1 cellular context compared by ENCODE assay signal in the genomic region with DNA sequence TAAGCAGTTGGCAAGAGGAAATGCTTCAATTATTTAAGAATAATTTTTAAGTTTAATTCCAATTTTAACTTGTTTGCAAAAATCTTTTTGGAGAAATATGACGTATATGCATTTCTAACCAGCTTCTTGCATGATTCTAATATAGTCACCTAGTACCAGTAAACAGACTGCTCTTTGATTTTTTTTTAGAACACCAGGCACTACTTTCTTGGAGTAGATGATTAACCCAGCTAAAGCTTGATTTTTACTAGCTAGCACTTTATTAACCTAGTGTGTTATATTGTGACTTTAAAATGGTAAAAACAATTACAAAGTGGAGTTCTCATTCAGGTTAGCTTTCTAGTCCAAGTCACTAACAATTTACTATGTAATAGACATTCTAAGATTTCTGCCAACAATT.
TF ChIP-seq lines count a peak whose summit lies in the region.

No MANE protein-coding gene starts in this region.

TF ChIP-seq in WTC11, 78 proteins besides CTCF, POLR2A, EP300 and RAD21 (continued from another document):
- TF ChIP-seq, protein P1, sequence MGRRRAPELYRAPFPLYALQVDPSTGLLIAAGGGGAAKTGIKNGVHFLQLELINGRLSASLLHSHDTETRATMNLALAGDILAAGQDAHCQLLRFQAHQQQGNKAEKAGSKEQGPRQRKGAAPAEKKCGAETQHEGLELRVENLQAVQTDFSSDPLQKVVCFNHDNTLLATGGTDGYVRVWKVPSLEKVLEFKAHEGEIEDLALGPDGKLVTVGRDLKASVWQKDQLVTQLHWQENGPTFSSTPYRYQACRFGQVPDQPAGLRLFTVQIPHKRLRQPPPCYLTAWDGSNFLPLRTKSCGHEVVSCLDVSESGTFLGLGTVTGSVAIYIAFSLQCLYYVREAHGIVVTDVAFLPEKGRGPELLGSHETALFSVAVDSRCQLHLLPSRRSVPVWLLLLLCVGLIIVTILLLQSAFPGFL (CRISPR knock-in tag; IDR thresholded peaks at IDR 0.05; ENCODE audit: borderline replicate concordance): no peak
- no peak for TF ChIP-seq MLX (CRISPR knock-in tag; IDR thresholded peaks at IDR 0.05)
- no peak for TF ChIP-seq ZNF512 (CRISPR knock-in tag; IDR thresholded peaks at IDR 0.05; ENCODE audit: borderline replicate concordance)
- no peak for TF ChIP-seq ZNF219 (CRISPR knock-in tag; IDR thresholded peaks at IDR 0.05; ENCODE audit: borderline replicate concordance)
